ENCODE assay signal across 25 cellular contexts in genomic region chr4:1367936-1368289, GRCh38. TPM values are rescaled to one million over a fixed set of nuclear protein-coding genes. Genes with fewer than 3 reads are reported as not detected.
A peak's percentile ranks its signal among the peaks of the same experiment; 100 is the strongest.
DNase-seq lines count a peak whose midpoint lies in the region; ATAC-seq and TF ChIP-seq lines count a peak whose summit lies in the region.
"Had no signal": no experiment of that assay in that cellular context is flagged by ENCODE, and none has a peak within 500 bp of the region (broad histone marks: within the 10 kb centered on the region; RNA-seq: fewer than 3 reads in every experiment).

No MANE protein-coding gene starts in this region.

- no peak overlapping the region for H3K4me3 Mint-ChIP-seq in WTC11
- H3K4me3 Mint-ChIP-seq: CD4-positive, alpha-beta T cell; GM23338; HFFc6 had no signal

- H3K36me3 ChIP-seq in lower lobe of right lung (peaks cover 50% of the 10 kb centered on the region), aorta (ENCODE audit: control insufficient read depth in 1 of 2, insufficient read depth in 2 of 2, low read length in 1 of 2) (no peaks in the 10 kb centered on the region)
- H3K36me3 ChIP-seq: HAP-1, MG63 had no signal

- H3K4me1 ChIP-seq in lower lobe of right lung (peaks cover 13% of the 10 kb centered on the region), aorta (ENCODE audit: control insufficient read depth in 1 of 2, insufficient read depth in 2 of 2, low read length in 2 of 2) (no peaks in the 10 kb centered on the region)
- H3K4me1 ChIP-seq: A549 had no signal

- no peaks in the 10 kb centered on the region for H3K27me3 Mint-ChIP-seq in WTC11 (ENCODE audit: low read depth)
- H3K27me3 Mint-ChIP-seq: CD4-positive, alpha-beta T cell had no signal

- intact Hi-C loops in cardiac septum (cut with DNase I) = no loop called here
- intact Hi-C loops in Right ventricle myocardium inferior (cut with DNase I) = no loop called here
- intact Hi-C loops in lower lobe of right lung (cut with DNase I) = no loop called here
- intact Hi-C loops in aorta (cut with DNase I) = no loop called here

- 0 out of 2 replicates have a peak, but pooled peaks cover 3% of the 10 kb centered on the region for H3K4me1 Mint-ChIP-seq in WTC11
- H3K4me1 Mint-ChIP-seq: GM23338 had no signal

- CTCF ChIA-PET in WTC11 (lab: Charles Lee) = interaction anchor here (1.3 kb wide), 1 partner anchor 144 kb away, joined by 4 read pairs; no protein-coding TSS in a partner anchor

- no peak for TF ChIP-seq CTCF in WTC11 (IDR thresholded peaks at IDR 0.05)
- no peak for TF ChIP-seq CTCF in lower lobe of right lung (IDR thresholded peaks at IDR 0.05)

- DNase-seq in cardiac septum (ENCODE audit: low spot score) (peak; percentile 71), Right ventricle myocardium inferior (ENCODE audit: missing footprints) (no peak), WTC11 (ENCODE audit: low spot score) (peak; percentile 10), lower lobe of right lung (peak; percentile 25), aorta (peak; percentile 39 to 54), germinal center (ENCODE audit: low spot score) (no peak)
- DNase-seq in stimulated activated naive CD8-positive, alpha-beta T cell treated with anti-CD3 and anti-CD28 coated beads, Interleukin-15, Interleukin-2, amounts not matched to agents 100 U/mL and 50 U/mL, for 24 hours = no peak
- DNase-seq: AML-193; CD4-positive, alpha-beta T cell; HFFc6; KG1; MG63; NCI-H2029 treated with DMSO at 0.1 percent for 48 hours; NCI-H446 treated with DMSO at 0.1 percent for 48 hours; NCI-H526; NK-92 treated with Interleukin-12 subunit alpha and Interleukin-12 subunit beta, amount 100 ng/mL, for 24 hours; PC-3; SHP77 had no signal

- ATAC-seq in Right ventricle myocardium inferior = no peak
- ATAC-seq in WTC11 = no peak
- no peak for ATAC-seq in lower lobe of right lung
- no peak for ATAC-seq in aorta (ENCODE audit: low FRiP score)
- no peak for ATAC-seq in stimulated activated naive CD8-positive, alpha-beta T cell treated with anti-CD3 and anti-CD28 coated beads, Interleukin-15, Interleukin-2, amounts not matched to agents 100 U/mL and 50 U/mL, for 24 hours
- ATAC-seq: GM12878, PC-3 had no signal

- H3K4me3 ChIP-seq in lower lobe of right lung (no peak overlapping the region), aorta (ENCODE audit: low read length in 2 of 2) (no peak overlapping the region)
- H3K4me3 ChIP-seq: A549; BLaER1 treated with 17β-estradiol and CSF1 and Interleukin-3, amounts not matched to agents 10 nM and 100 nM; GM12878; GM23338; HAP-1; MG63 had no signal

- peaks cover 12% of the 10 kb centered on the region; the same call in 1 of the 2 replicates for H3K36me3 Mint-ChIP-seq in WTC11

- no peak overlapping the region for H3K27ac Mint-ChIP-seq in WTC11
- H3K27ac Mint-ChIP-seq: CD4-positive, alpha-beta T cell; GM23338; HFFc6 had no signal

- H3K27me3 ChIP-seq in lower lobe of right lung (ENCODE audit: low read depth) (no peaks in the 10 kb centered on the region), aorta (ENCODE audit: control insufficient read depth in 1 of 2, insufficient read depth in 2 of 2, low read length in 1 of 2) (no peaks in the 10 kb centered on the region)
- H3K27me3 ChIP-seq: BLaER1 treated with 17β-estradiol and CSF1 and Interleukin-3, amounts not matched to agents 10 nM and 100 nM; MG63 had no signal

- no peaks in the 10 kb centered on the region for H3K9me3 Mint-ChIP-seq in WTC11
- H3K9me3 Mint-ChIP-seq: CD4-positive, alpha-beta T cell; GM23338; HFFc6 had no signal

- H3K27ac ChIP-seq in lower lobe of right lung = no peak overlapping the region
- no peak overlapping the region for H3K27ac ChIP-seq in aorta (ENCODE audit: low read depth in 1 of 2, low read length in 2 of 2)
- H3K27ac ChIP-seq: A549; BLaER1 treated with 17β-estradiol and CSF1 and Interleukin-3, amounts not matched to agents 10 nM and 100 nM had no signal

- WGBS in aorta, 2 donors = 89 to 90% methylated on average over 10 of the region's 10 CpGs

- POLR2A ChIA-PET in WTC11 (lab: Charles Lee) = no interaction called here

- no peaks in the 10 kb centered on the region for H3K9me3 ChIP-seq in lower lobe of right lung
- no peaks in the 10 kb centered on the region for H3K9me3 ChIP-seq in aorta (ENCODE audit: control insufficient read depth, low read length)
- H3K9me3 ChIP-seq: A549, HAP-1, MG63 had no signal

TF ChIP-seq in WTC11, 78 proteins besides CTCF, POLR2A, EP300 and RAD21:
- TF ChIP-seq FOXP1 (CRISPR knock-in tag; IDR thresholded peaks at IDR 0.05; ENCODE audit: borderline replicate concordance) (no peak), ZMAT4 (CRISPR knock-in tag; IDR thresholded peaks at IDR 0.05) (no peak), MLX (CRISPR knock-in tag; IDR thresholded peaks at IDR 0.05) (no peak), ATF1 (CRISPR knock-in tag; IDR thresholded peaks at IDR 0.05) (no peak), PRDM15 (CRISPR knock-in tag; IDR thresholded peaks at IDR 0.05) (no peak), JAZF1 (CRISPR knock-in tag; IDR thresholded peaks at IDR 0.05) (no peak), CBFB (CRISPR knock-in tag; IDR thresholded peaks at IDR 0.05; ENCODE audit: low read depth) (no peak), ZNF138 (CRISPR knock-in tag; conservative IDR thresholded peaks at IDR 0.05) (no peak)

RNA-seq across cellular contexts. Expression of gene UVSSA, which starts 20.9 kb away (rescaled TPM):
- total RNA-seq in cardiac septum (10.4 TPM), Right ventricle myocardium inferior (6.5 TPM), WTC11 (2021) (36.9 to 41.5 TPM (median 40.4 TPM) in 3 replicates), lower lobe of right lung (27.9 TPM), aorta (10 to 100 TPM; 19.9 to 33.5 TPM)
- polyA plus RNA-seq in aorta = 10 to 100 TPM in 1 of 2 donors, 1 to 10 TPM in 1; 2.3 to 12.7 TPM

RNA-seq across cellular contexts. Expression of gene NKX1-1, which starts 38.3 kb away (rescaled TPM):
- total RNA-seq in cardiac septum = not detected
- not detected for total RNA-seq in Right ventricle myocardium inferior
- not detected in 3 replicates for total RNA-seq in WTC11 (2021)
- total RNA-seq in lower lobe of right lung = not detected
- total RNA-seq in aorta = not detected
- polyA plus RNA-seq in aorta = not detected
- total RNA-seq: CD4-positive, alpha-beta T cell; Daoy; GM12878; GM23338; HFFc6; PC-3; SK-MEL-5 had no signal
- polyA plus RNA-seq: A549, GM12878, GM23338 had no signal

Comparison
In these comparisons a context has a peak if more than half of its experiments do, and no peak if none do; other contexts are left out.
1. DNase-seq: peak in cardiac septum (single experiment), WTC11 (single experiment), lower lobe of right lung (single experiment) and aorta (2 of 2); none in Right ventricle myocardium inferior (single experiment), stimulated activated naive CD8-positive, alpha-beta T cell treated with anti-CD3 and anti-CD28 coated beads, Interleukin-15, Interleukin-2, amounts not matched to agents 100 U/mL and 50 U/mL, for 24 hours (single experiment) and germinal center (single experiment).